Comparison of ENCODE assay signal across 1 cellular context in genomic region chr15:67716171-67716570, GRCh38.
TF ChIP-seq lines count a peak whose summit lies in the region.

No MANE protein-coding gene starts in this region.

TF ChIP-seq in SK-N-SH treated with all-trans-retinoic acid at 6 μM for 48 hours, 23 proteins besides CTCF, POLR2A, EP300 and RAD21 (continued from another document):
- TF ChIP-seq POU6F1 (CRISPR knock-in tag; IDR thresholded peaks at IDR 0.05; ENCODE audit: borderline replicate concordance, low read depth): no peak
- no peak for TF ChIP-seq ZFP3 (CRISPR knock-in tag; IDR thresholded peaks at IDR 0.05)
- no peak for TF ChIP-seq BACH2 (CRISPR knock-in tag; IDR thresholded peaks at IDR 0.05; ENCODE audit: borderline replicate concordance)
- no peak for TF ChIP-seq CSDC2 (CRISPR knock-in tag; IDR thresholded peaks at IDR 0.05)
- TF ChIP-seq ZNF565 (CRISPR knock-in tag; conservative IDR thresholded peaks at IDR 0.05; ENCODE audit: low read depth): no peak
- no peak for TF ChIP-seq CSRNP3 (CRISPR knock-in tag; IDR thresholded peaks at IDR 0.05)
- no peak for TF ChIP-seq ARNTL (CRISPR knock-in tag; IDR thresholded peaks at IDR 0.05; ENCODE audit: borderline replicate concordance, low read depth)
- no peak for TF ChIP-seq ZNF8 (CRISPR knock-in tag; IDR thresholded peaks at IDR 0.05)
- no peak for TF ChIP-seq ZC3H10 (CRISPR knock-in tag; IDR thresholded peaks at IDR 0.05)
- TF ChIP-seq SNAI2 (CRISPR knock-in tag; IDR thresholded peaks at IDR 0.05): no peak
- no peak for TF ChIP-seq ZFP30 (CRISPR knock-in tag; IDR thresholded peaks at IDR 0.05)
